7 cellular contexts compared by ENCODE assay signal in genomic region chr3:76099956-76100355, GRCh38.
"Had no signal": no experiment of that assay in that cellular context is flagged by ENCODE, and none has a peak within 500 bp of the region (broad histone marks: within the 10 kb centered on the region; RNA-seq: fewer than 3 reads in every experiment).

No MANE protein-coding gene starts in this region.

- FAIRE-seq: H54, HTR-8/SVneo had no signal

- H3K27ac ChIP-seq: KMS-11 had no signal

- H3K4me2 ChIP-seq: KMS-11 had no signal

- H3K9ac ChIP-seq: KMS-11 had no signal

- DNase-seq: GOT3, H9, HCEC 1CT, KBM-7 had no signal
